ENCODE assay signal across 12 cellular contexts in genomic region chr6:161487694-161488093, GRCh38.
"Had no signal": no experiment of that assay in that cellular context is flagged by ENCODE, and none has a peak within 500 bp of the region (broad histone marks: within the 10 kb centered on the region; RNA-seq: fewer than 3 reads in every experiment).

No MANE protein-coding gene starts in this region.

- H3K4me1 Mint-ChIP-seq: activated T-helper 17 cell treated with anti-CD3 and anti-CD28 coated beads, Interleukin-2, amount 50 U/mL, for 72 hours; naive thymus-derived CD4-positive, alpha-beta T cell; stimulated activated effector memory CD8-positive, alpha-beta T cell treated with anti-CD3 and anti-CD28 coated beads, Interleukin-12 subunit alpha, Interleukin-12 subunit beta, amount 100 ng/mL, for 72 hours had no signal

- H3K4me3 Mint-ChIP-seq: activated T-helper 17 cell treated with anti-CD3 and anti-CD28 coated beads, Interleukin-2, amount 50 U/mL, for 72 hours; naive thymus-derived CD4-positive, alpha-beta T cell; stimulated activated effector memory CD8-positive, alpha-beta T cell treated with anti-CD3 and anti-CD28 coated beads, Interleukin-12 subunit alpha, Interleukin-12 subunit beta, amount 100 ng/mL, for 72 hours had no signal

- H3K27ac Mint-ChIP-seq: activated T-helper 17 cell treated with anti-CD3 and anti-CD28 coated beads, Interleukin-2, amount 50 U/mL, for 72 hours; naive thymus-derived CD4-positive, alpha-beta T cell; stimulated activated effector memory CD8-positive, alpha-beta T cell treated with anti-CD3 and anti-CD28 coated beads, Interleukin-12 subunit alpha, Interleukin-12 subunit beta, amount 100 ng/mL, for 72 hours had no signal

- H3K4me1 ChIP-seq: parathyroid adenoma had no signal

- ATAC-seq: activated T-helper 17 cell treated with anti-CD3 and anti-CD28 coated beads, Interleukin-2, amount 50 U/mL, for 72 hours; mucosa of descending colon; naive thymus-derived CD4-positive, alpha-beta T cell; stimulated activated effector memory CD8-positive, alpha-beta T cell treated with anti-CD3 and anti-CD28 coated beads, Interleukin-12 subunit alpha, Interleukin-12 subunit beta, amount 100 ng/mL, for 72 hours had no signal

- H3K36me3 Mint-ChIP-seq: naive thymus-derived CD4-positive, alpha-beta T cell; stimulated activated effector memory CD8-positive, alpha-beta T cell treated with anti-CD3 and anti-CD28 coated beads, Interleukin-12 subunit alpha, Interleukin-12 subunit beta, amount 100 ng/mL, for 72 hours had no signal

- H2AFZ ChIP-seq: parathyroid adenoma had no signal

- DNase-seq: activated CD4-positive, CD25-positive, alpha-beta regulatory T cell treated with anti-CD3 and anti-CD28 coated beads, Interleukin-2, amount 50 U/mL, for 72 hours; activated naive CD4-positive, alpha-beta T cell treated with Interleukin-2 at 50 U/mL for 16 hours; anterior cingulate cortex; hippocampal formation; left ventricle myocardium inferior; mucosa of descending colon; naive thymus-derived CD4-positive, alpha-beta T cell; retina had no signal

- H3K27ac ChIP-seq: left ventricle myocardium inferior, neutrophil, parathyroid adenoma had no signal

- H3K79me2 ChIP-seq: parathyroid adenoma had no signal

- H3K9me3 ChIP-seq: left ventricle myocardium inferior, mucosa of descending colon, neutrophil had no signal

- H3K9me3 Mint-ChIP-seq: activated T-helper 17 cell treated with anti-CD3 and anti-CD28 coated beads, Interleukin-2, amount 50 U/mL, for 72 hours; stimulated activated effector memory CD8-positive, alpha-beta T cell treated with anti-CD3 and anti-CD28 coated beads, Interleukin-12 subunit alpha, Interleukin-12 subunit beta, amount 100 ng/mL, for 72 hours had no signal

- H3K9ac ChIP-seq: parathyroid adenoma had no signal

- H3K27me3 ChIP-seq: neutrophil had no signal

- H3K4me3 ChIP-seq: left ventricle myocardium inferior, mucosa of descending colon had no signal
